Comparison of ENCODE assay signal across 23 cellular contexts in genomic region chr10:129899564-129899862, GRCh38.
"Had no signal": no experiment of that assay in that cellular context is flagged by ENCODE, and none has a peak within 500 bp of the region (broad histone marks: within the 10 kb centered on the region; RNA-seq: fewer than 3 reads in every experiment).

No MANE protein-coding gene starts in this region.

- H3K9me3 Mint-ChIP-seq: IgD-negative memory B cell had no signal

- H3K36me3 Mint-ChIP-seq: IgD-negative memory B cell had no signal

- FAIRE-seq: HTR-8/SVneo, K562, RCC 7860 had no signal

- H3K9me3 ChIP-seq: SK-N-SH had no signal

- H3K4me3 ChIP-seq: K562 had no signal

- H3K4me2 ChIP-seq: SK-N-SH had no signal

- H3K4me3 Mint-ChIP-seq: IgD-negative memory B cell had no signal

- ATAC-seq: K562 had no signal

- H3K27ac ChIP-seq: HL-60 had no signal

- DNase-seq: MV-4-11, NCI-H1092, NCI-H1105 treated with DMSO at 0.1 percent for 48 hours, NCI-H1417 treated with DMSO at 0.1 percent for 48 hours, NCI-H146, NCI-H1694 treated with DMSO at 0.1 percent for 48 hours, NCI-H1930, NCI-H2081, NCI-H226, NCI-H446, NCI-H510A, NCI-H524 treated with DMSO at 0.1 percent for 48 hours, NCI-H69, NCI-H774, RPMI8226, SHP77, SK-N-SH, SW 1271 had no signal

- H3K9ac ChIP-seq: SK-N-SH had no signal
